13 cellular contexts compared by ENCODE assay signal in genomic region chr6:83867043-83867442, GRCh38. TPM values are rescaled to one million over a fixed set of nuclear protein-coding genes. Genes with fewer than 3 reads are reported as not detected.
"Had no signal": no experiment of that assay in that cellular context is flagged by ENCODE, and none has a peak within 500 bp of the region (broad histone marks: within the 10 kb centered on the region; RNA-seq: fewer than 3 reads in every experiment).

No MANE protein-coding gene starts in this region.

- H3K4me1 ChIP-seq: pancreas, uterus had no signal

- ATAC-seq: activated naive CD4-positive, alpha-beta T cell treated with anti-CD3 and anti-CD28 coated beads, Interleukin-2, amount 50 U/mL, for 72 hours had no signal

- FAIRE-seq: pancreas had no signal

- H3K36me3 ChIP-seq: uterus had no signal

- H3K27ac ChIP-seq: pancreas, tibial artery, uterus had no signal

- DNase-seq: activated B cell treated with CpG ODN at 0.5 μM for 24 hours; activated CD8-positive, alpha-beta memory T cell treated with anti-CD3 and anti-CD28 coated beads for 24 hours; T-helper 17 cell; uterus had no signal

- H3K27me3 ChIP-seq: pancreas, tibial artery, uterus had no signal

- H3K4me3 Mint-ChIP-seq: activated B cell treated with CpG ODN at 0.5 μM for 24 hours; activated CD4-positive, alpha-beta T cell treated with anti-CD3 and anti-CD28 coated beads, Interleukin-2, amount 10 ng/mL, durations not matched to agents 24 days and 14 days; brain; T-helper 17 cell had no signal

- H3K4me3 ChIP-seq: pancreas, tibial artery, uterus had no signal

- H3K27me3 Mint-ChIP-seq: activated B cell treated with CpG ODN at 0.5 μM for 24 hours; activated CD4-positive, alpha-beta T cell treated with anti-CD3 and anti-CD28 coated beads, Interleukin-2, amount 10 ng/mL, durations not matched to agents 24 days and 14 days; brain; T-helper 17 cell had no signal

- H3K27ac Mint-ChIP-seq: activated B cell treated with CpG ODN at 0.5 μM for 24 hours; activated CD4-positive, alpha-beta T cell treated with anti-CD3 and anti-CD28 coated beads, Interleukin-2, amount 10 ng/mL, durations not matched to agents 24 days and 14 days; activated naive CD4-positive, alpha-beta T cell treated with anti-CD3 and anti-CD28 coated beads, Interleukin-2, amount 50 U/mL, for 72 hours; T-helper 17 cell had no signal

- H3K9me3 ChIP-seq: pancreas, tibial artery, uterus had no signal

RNA-seq across cellular contexts. Expression of gene RIPPLY2, which starts 13.9 kb away (rescaled TPM):
- total RNA-seq: activated B cell treated with CpG ODN at 0.5 μM for 24 hours; activated CD4-positive, alpha-beta T cell treated with anti-CD3 and anti-CD28 coated beads, Interleukin-2, amount 10 ng/mL, durations not matched to agents 24 days and 14 days; activated naive CD4-positive, alpha-beta T cell treated with anti-CD3 and anti-CD28 coated beads, Interleukin-2, amount 50 U/mL, for 72 hours; kidney epithelial cell; left ventricle myocardium superior; mesenteric fat pad; renal cortical epithelial cell; T-helper 17 cell had no signal
